Comparison of ENCODE assay signal across 1 cellular context in genomic region chr3:14520967-14521366, GRCh38.
TF ChIP-seq lines count a peak whose summit lies in the region.

No MANE protein-coding gene starts in this region.

TF ChIP-seq in GM23338, 12 proteins besides CTCF, POLR2A, EP300 and RAD21:
- TF ChIP-seq ZNF462 (CRISPR knock-in tag; IDR thresholded peaks at IDR 0.05) (no peak), NANOG (IDR thresholded peaks at IDR 0.05; ENCODE audit: borderline replicate concordance) (no peak), JUNB (IDR thresholded peaks at IDR 0.05; ENCODE audit: unreplicated experiment) (no peak), ETS1 (IDR thresholded peaks at IDR 0.05) (no peak), STAT1 (IDR thresholded peaks at IDR 0.05; ENCODE audit: unreplicated experiment) (no peak), EZH2phosphoT487 (IDR thresholded peaks at IDR 0.05; ENCODE audit: unreplicated experiment) (no peak), REST (IDR thresholded peaks at IDR 0.05; ENCODE audit: unreplicated experiment) (no peak), EZH2 (IDR thresholded peaks at IDR 0.05; ENCODE audit: low read depth, unreplicated experiment) (no peak), POLR2AphosphoS5 (IDR thresholded peaks at IDR 0.05; ENCODE audit: low read depth) (no peak), ZNF114 (CRISPR knock-in tag; IDR thresholded peaks at IDR 0.05) (no peak), CREB1 (CRISPR knock-in tag; IDR thresholded peaks at IDR 0.05; ENCODE audit: low read depth) (no peak)
